Comparison of ENCODE assay signal across 31 cellular contexts in the genomic region with DNA sequence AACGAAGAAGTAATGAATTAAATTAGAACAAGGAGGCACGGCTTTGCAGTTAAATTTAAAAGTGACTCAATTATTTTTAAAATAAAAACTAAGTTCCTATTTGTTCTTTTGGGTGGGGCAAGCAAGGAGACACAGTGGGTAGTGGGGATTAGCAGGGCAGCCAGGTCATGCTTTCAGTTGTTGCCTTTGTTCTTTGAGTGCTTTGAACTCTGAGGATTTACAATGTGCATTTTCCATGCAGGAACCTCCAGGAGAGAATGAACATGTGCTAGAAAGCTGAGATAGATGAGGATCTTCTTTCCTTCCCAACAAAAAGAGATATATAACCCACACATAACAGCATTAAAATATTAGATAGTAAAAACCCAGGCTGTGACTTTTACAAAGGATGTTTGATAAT.
A peak's percentile ranks its signal among the peaks of the same experiment; 100 is the strongest.
DNase-seq lines count a peak whose midpoint lies in the region; ATAC-seq and TF ChIP-seq lines count a peak whose summit lies in the region.
"Had no signal": no experiment of that assay in that cellular context is flagged by ENCODE, and none has a peak within 500 bp of the region (broad histone marks: within the 10 kb centered on the region; RNA-seq: fewer than 3 reads in every experiment).

No MANE protein-coding gene starts in this region.

- H3K4me3 Mint-ChIP-seq in neural progenitor cell = peak overlapping the region; percentile 50
- H3K4me3 Mint-ChIP-seq: activated B cell treated with CpG ODN at 0.5 μM for 24 hours; activated CD4-positive, alpha-beta T cell treated with anti-CD3 and anti-CD28 coated beads, Interleukin-2, amount 10 ng/mL, durations not matched to agents 7 days and 5 days; activated naive CD8-positive, alpha-beta T cell; memory B cell; stimulated activated memory B cell treated with anti-CD40 and anti-IgM and Interleukin-4, amounts not matched to agents 10 μg/mL and 1 μg/mL and 100 μg/mL, for 72 hours; T-cell; type B pancreatic cell had no signal

- no peak overlapping the region for H3K4me3 ChIP-seq in H7 (ENCODE audit: insufficient read depth, low read depth, low read length)
- H3K4me3 ChIP-seq in neural progenitor cell = no peak overlapping the region
- H3K4me3 ChIP-seq: BLaER1 treated with 17β-estradiol and CSF1 and Interleukin-3, amounts not matched to agents 10 nM and 100 nM; K562; psoas muscle; SJSA1 had no signal

- H3K9me3 ChIP-seq in neural progenitor cell (ENCODE audit: low read depth) = no peaks in the 10 kb centered on the region
- H3K9me3 ChIP-seq: BLaER1 treated with 17β-estradiol and CSF1 and Interleukin-3, amounts not matched to agents 10 nM and 100 nM; psoas muscle; SJSA1 had no signal

- no peaks in the 10 kb centered on the region for H3K27me3 ChIP-seq in H7 (ENCODE audit: control insufficient read depth, insufficient read depth, low read length)
- H3K27me3 ChIP-seq in neural progenitor cell = no peaks in the 10 kb centered on the region
- H3K27me3 ChIP-seq: BLaER1 treated with 17β-estradiol and CSF1 and Interleukin-3, amounts not matched to agents 10 nM and 100 nM; SJSA1 had no signal

- no peak for ATAC-seq in HG03565 (IDR thresholded peaks at IDR 0.05; ENCODE audit: unreplicated experiment)
- ATAC-seq: K562; left lobe of liver; psoas muscle; stimulated activated memory B cell treated with anti-CD40 and anti-IgM and Interleukin-4, amounts not matched to agents 10 μg/mL and 1 μg/mL and 100 μg/mL, for 72 hours; T-cell had no signal

- H3K27ac Mint-ChIP-seq in neural progenitor cell = peak overlapping the region; percentile 22
- H3K27ac Mint-ChIP-seq: activated B cell treated with CpG ODN at 0.5 μM for 24 hours; activated CD4-positive, alpha-beta T cell treated with anti-CD3 and anti-CD28 coated beads, Interleukin-2, amount 10 ng/mL, durations not matched to agents 7 days and 5 days; activated naive CD8-positive, alpha-beta T cell; memory B cell; stimulated activated memory B cell treated with anti-CD40 and anti-IgM and Interleukin-4, amounts not matched to agents 10 μg/mL and 1 μg/mL and 100 μg/mL, for 72 hours; T-cell; type B pancreatic cell had no signal

- peaks cover 9% of the 10 kb centered on the region for H3K36me3 Mint-ChIP-seq in neural progenitor cell
- H3K36me3 Mint-ChIP-seq: activated naive CD8-positive, alpha-beta T cell; memory B cell; stimulated activated memory B cell treated with anti-CD40 and anti-IgM and Interleukin-4, amounts not matched to agents 10 μg/mL and 1 μg/mL and 100 μg/mL, for 72 hours; T-cell; type B pancreatic cell had no signal

- peaks cover 29% of the 10 kb centered on the region for H3K9me3 Mint-ChIP-seq in neural progenitor cell
- H3K9me3 Mint-ChIP-seq: activated CD4-positive, alpha-beta T cell treated with anti-CD3 and anti-CD28 coated beads, Interleukin-2, amount 10 ng/mL, durations not matched to agents 7 days and 5 days; memory B cell; stimulated activated memory B cell treated with anti-CD40 and anti-IgM and Interleukin-4, amounts not matched to agents 10 μg/mL and 1 μg/mL and 100 μg/mL, for 72 hours had no signal

- DNase-seq in H7 (peak; percentile 11), LoVo (ENCODE audit: low spot score) (peak; percentile 16), ecto neural progenitor cell (ENCODE audit: low spot score) (peak; percentile 53), neural progenitor cell (ENCODE audit: low spot score) (peak; percentile 75), NCI-H2029 treated with DMSO at 0.1 percent for 48 hours (lab: John Stamatoyannopoulos, UW) (no peak)
- no peak for DNase-seq in effector CD4-positive, alpha-beta T cell
- DNase-seq: activated B cell treated with CpG ODN at 0.5 μM for 24 hours; activated CD4-positive, alpha-beta T cell treated with anti-CD3 and anti-CD28 coated beads, Interleukin-2, amount 10 ng/mL, durations not matched to agents 7 days and 5 days; activated effector memory CD4-positive, alpha-beta T cell treated with anti-CD3 and anti-CD28 coated beads, Interleukin-2, amount 50 U/mL, for 16 hours; activated T-cell treated with anti-CD3 and anti-CD28 coated beads, Interleukin-2, amount 50 U/mL, for 1 hour; DMS79 treated with DMSO at 0.1 percent for 48 hours; effector CD8-positive, alpha-beta T cell; GF-D8; NCI-H1105; NCI-H187; NCI-H226; NCI-H69; nucleus accumbens; psoas muscle; substantia nigra; T-cell had no signal

- H3K27ac ChIP-seq in neural progenitor cell = no peak overlapping the region
- H3K27ac ChIP-seq: BLaER1 treated with 17β-estradiol and CSF1 and Interleukin-3, amounts not matched to agents 10 nM and 100 nM; psoas muscle; RWPE1; SJSA1 had no signal

- H3K36me3 ChIP-seq in H7 (replicated peaks; ENCODE audit: control insufficient read depth, insufficient read depth, low read length) = no peaks in the 10 kb centered on the region
- no peaks in the 10 kb centered on the region for H3K36me3 ChIP-seq in neural progenitor cell
- H3K36me3 ChIP-seq: BLaER1 treated with 17β-estradiol and CSF1 and Interleukin-3, amounts not matched to agents 10 nM and 100 nM; SJSA1 had no signal

- no peak for TF ChIP-seq CTCF in neural progenitor cell (IDR thresholded peaks at IDR 0.05)

- H3F3A ChIP-seq in neural progenitor cell (ENCODE audit: low read depth) = no peaks in the 10 kb centered on the region

- H3K9ac ChIP-seq in neural progenitor cell = no peak overlapping the region
- H3K9ac ChIP-seq: BLaER1 treated with 17β-estradiol and CSF1 and Interleukin-3, amounts not matched to agents 10 nM and 100 nM had no signal

- H3K4me2 ChIP-seq in neural progenitor cell = peak overlapping the region; percentile 52
- H3K4me2 ChIP-seq: BLaER1 treated with 17β-estradiol and CSF1 and Interleukin-3, amounts not matched to agents 10 nM and 100 nM had no signal

- H4K20me1 ChIP-seq in neural progenitor cell (ENCODE audit: low read depth) = no peaks in the 10 kb centered on the region
- H4K20me1 ChIP-seq: BLaER1 treated with 17β-estradiol and CSF1 and Interleukin-3, amounts not matched to agents 10 nM and 100 nM had no signal

- H3K4me1 ChIP-seq in neural progenitor cell = peaks cover 12% of the 10 kb centered on the region
- H3K4me1 ChIP-seq: psoas muscle had no signal

- H3K27me3 Mint-ChIP-seq in neural progenitor cell (ENCODE audit: insufficient read depth, low read depth) = no peaks in the 10 kb centered on the region
- H3K27me3 Mint-ChIP-seq: activated B cell treated with CpG ODN at 0.5 μM for 24 hours; activated CD4-positive, alpha-beta T cell treated with anti-CD3 and anti-CD28 coated beads, Interleukin-2, amount 10 ng/mL, durations not matched to agents 7 days and 5 days; activated naive CD8-positive, alpha-beta T cell; memory B cell; stimulated activated memory B cell treated with anti-CD40 and anti-IgM and Interleukin-4, amounts not matched to agents 10 μg/mL and 1 μg/mL and 100 μg/mL, for 72 hours; T-cell; type B pancreatic cell had no signal

- H3K79me2 ChIP-seq in neural progenitor cell (ENCODE audit: low read depth) = no peaks in the 10 kb centered on the region

- no peak overlapping the region for H2AFZ ChIP-seq in neural progenitor cell (replicated peaks)

- peaks cover 15% of the 10 kb centered on the region for H3K4me1 Mint-ChIP-seq in neural progenitor cell
- H3K4me1 Mint-ChIP-seq: activated B cell treated with CpG ODN at 0.5 μM for 24 hours; activated CD4-positive, alpha-beta T cell treated with anti-CD3 and anti-CD28 coated beads, Interleukin-2, amount 10 ng/mL, durations not matched to agents 7 days and 5 days; memory B cell; stimulated activated memory B cell treated with anti-CD40 and anti-IgM and Interleukin-4, amounts not matched to agents 10 μg/mL and 1 μg/mL and 100 μg/mL, for 72 hours; T-cell had no signal

Comparison
In these comparisons a context has a peak if more than half of its experiments do, and no peak if none do; other contexts are left out.
1. DNase-seq: peak in H7 (single experiment), LoVo (single experiment), ecto neural progenitor cell (single experiment) and neural progenitor cell (single experiment); none in effector CD4-positive, alpha-beta T cell (single experiment) and NCI-H2029 treated with DMSO at 0.1 percent for 48 hours (single experiment).